29 cellular contexts compared by ENCODE assay signal in genomic region chr7:4045450-4045849, GRCh38.
"Had no signal": no experiment of that assay in that cellular context is flagged by ENCODE, and none has a peak within 500 bp of the region (broad histone marks: within the 10 kb centered on the region; RNA-seq: fewer than 3 reads in every experiment).

No MANE protein-coding gene starts in this region.

- ATAC-seq: activated CD4-positive, alpha-beta T cell treated with anti-CD3 and anti-CD28 coated beads for 36 hours; activated CD8-positive, alpha-beta memory T cell treated with anti-CD3 and anti-CD28 coated beads, Interleukin-2, amount 10 ng/mL, durations not matched to agents 7 days and 5 days; activated CD8-positive, alpha-beta T cell treated with anti-CD3 and anti-CD28 coated beads, Interleukin-2, amount 10 ng/mL, durations not matched to agents 7 days and 5 days; activated naive CD8-positive, alpha-beta T cell treated with anti-CD3 and anti-CD28 coated beads, Interleukin-2, amount 50 U/mL, for 24 hours; body of pancreas; gastroesophageal sphincter had no signal

- H3K9me3 ChIP-seq: adrenal gland, body of pancreas, esophagus squamous epithelium, gastroesophageal sphincter had no signal

- H3K4me1 Mint-ChIP-seq: activated CD4-positive, alpha-beta T cell treated with anti-CD3 and anti-CD28 coated beads for 36 hours; activated CD4-positive, alpha-beta T cell treated with anti-CD3 and anti-CD28 coated beads, Interleukin-2, amount 10 ng/mL, durations not matched to agents 24 days and 14 days; activated CD8-positive, alpha-beta memory T cell treated with anti-CD3 and anti-CD28 coated beads, Interleukin-2, amount 10 ng/mL, durations not matched to agents 7 days and 5 days; activated naive CD4-positive, alpha-beta T cell treated with anti-CD3 and anti-CD28 coated beads, Interleukin-2, amount 50 U/mL, for 24 hours; activated naive CD8-positive, alpha-beta T cell treated with anti-CD3 and anti-CD28 coated beads for 36 hours; activated naive CD8-positive, alpha-beta T cell treated with anti-CD3 and anti-CD28 coated beads, Interleukin-2, amount 50 U/mL, for 24 hours had no signal

- H3K9me3 Mint-ChIP-seq: activated CD4-positive, alpha-beta memory T cell treated with anti-CD3 and anti-CD28 coated beads for 36 hours; activated CD4-positive, alpha-beta T cell treated with anti-CD3 and anti-CD28 coated beads, Interleukin-2, amount 10 ng/mL, durations not matched to agents 24 days and 14 days; activated naive CD4-positive, alpha-beta T cell treated with anti-CD3 and anti-CD28 coated beads for 36 hours; activated naive CD4-positive, alpha-beta T cell treated with anti-CD3 and anti-CD28 coated beads, Interleukin-2, amount 50 U/mL, for 24 hours; activated naive CD8-positive, alpha-beta T cell treated with anti-CD3 and anti-CD28 coated beads for 36 hours; activated naive CD8-positive, alpha-beta T cell treated with anti-CD3 and anti-CD28 coated beads, Interleukin-2, amount 50 U/mL, for 24 hours; activated T-helper 1 cell treated with anti-CD3 and anti-CD28 coated beads, Interleukin-12 subunit alpha, Interleukin-12 subunit beta, Interleukin-2, Interleukin-4 antibody, amounts not matched to agents 30 ng/mL and 10 ng/mL and 1 ng/mL, durations not matched to agents 14 hours and 24 hours and 36 hours; activated T-helper 2 cell treated with anti-CD3 and anti-CD28 coated beads, Interferon-gamma antibody, Interleukin-2, Interleukin-4, amounts not matched to agents 10 μg/mL and 5 μg/mL and 100 μg/mL, durations not matched to agents 14 hours and 24 hours and 36 hours had no signal

- H3K27me3 ChIP-seq: adrenal gland, body of pancreas, gastroesophageal sphincter had no signal

- H3K36me3 Mint-ChIP-seq: activated CD4-positive, alpha-beta memory T cell treated with anti-CD3 and anti-CD28 coated beads for 36 hours; activated CD8-positive, alpha-beta memory T cell treated with anti-CD3 and anti-CD28 coated beads, Interleukin-2, amount 10 ng/mL, durations not matched to agents 7 days and 5 days; activated naive CD4-positive, alpha-beta T cell treated with anti-CD3 and anti-CD28 coated beads, Interleukin-2, amount 50 U/mL, for 24 hours; activated naive CD8-positive, alpha-beta T cell treated with anti-CD3 and anti-CD28 coated beads for 36 hours had no signal

- H3K4me3 ChIP-seq: adrenal gland, body of pancreas, esophagus squamous epithelium, gastroesophageal sphincter had no signal

- H3K4me1 ChIP-seq: adrenal gland, body of pancreas, gastroesophageal sphincter had no signal

- DNase-seq: activated CD4-positive, alpha-beta memory T cell treated with anti-CD3 and anti-CD28 coated beads for 36 hours; activated CD4-positive, alpha-beta T cell treated with anti-CD3 and anti-CD28 coated beads for 36 hours; activated CD4-positive, alpha-beta T cell treated with anti-CD3 and anti-CD28 coated beads, Interleukin-2, amount 10 ng/mL, durations not matched to agents 24 days and 14 days; activated CD4-positive, CD25-positive, alpha-beta regulatory T cell; activated CD4-positive, CD25-positive, alpha-beta regulatory T cell treated with anti-CD3 and anti-CD28 coated beads, Interleukin-2, amount 50 U/mL, for 72 hours; activated CD8-positive, alpha-beta memory T cell treated with anti-CD3 and anti-CD28 coated beads, Interleukin-2, amount 10 ng/mL, durations not matched to agents 7 days and 5 days; activated CD8-positive, alpha-beta memory T cell treated with anti-CD3 and anti-CD28 coated beads, Interleukin-2, amount 50 U/mL, for 4 hours; activated CD8-positive, alpha-beta T cell treated with anti-CD3 and anti-CD28 coated beads, Interleukin-2, amount 10 ng/mL, durations not matched to agents 7 days and 5 days; activated effector memory CD4-positive, alpha-beta T cell treated with anti-CD3 and anti-CD28 coated beads, Interleukin-2, amount 50 U/mL, for 16 hours; activated naive CD4-positive, alpha-beta T cell treated with anti-CD3 and anti-CD28 coated beads for 36 hours; activated naive CD8-positive, alpha-beta T cell treated with anti-CD3 and anti-CD28 coated beads for 36 hours; activated naive CD8-positive, alpha-beta T cell treated with anti-CD3 and anti-CD28 coated beads, Interleukin-2, amount 50 U/mL, for 24 hours; activated T-cell treated with anti-CD3 and anti-CD28 coated beads, Interleukin-2, amount 50 U/mL, for 1 hour; activated T-cell treated with anti-CD3 and anti-CD28 coated beads, Interleukin-2, amount 50 U/mL, for 48 hours; amygdala; body of pancreas; caudate nucleus; cortex of kidney; dermis blood vessel endothelial cell; effector CD8-positive, alpha-beta T cell; esophagus squamous epithelium; foreskin melanocyte; T-helper 2 cell had no signal

- H3K27ac Mint-ChIP-seq: activated CD4-positive, alpha-beta memory T cell treated with anti-CD3 and anti-CD28 coated beads for 36 hours; activated CD4-positive, alpha-beta T cell treated with anti-CD3 and anti-CD28 coated beads for 36 hours; activated CD4-positive, alpha-beta T cell treated with anti-CD3 and anti-CD28 coated beads, Interleukin-2, amount 10 ng/mL, durations not matched to agents 24 days and 14 days; activated CD8-positive, alpha-beta memory T cell treated with anti-CD3 and anti-CD28 coated beads, Interleukin-2, amount 10 ng/mL, durations not matched to agents 7 days and 5 days; activated CD8-positive, alpha-beta T cell treated with anti-CD3 and anti-CD28 coated beads, Interleukin-2, amount 10 ng/mL, durations not matched to agents 7 days and 5 days; activated naive CD4-positive, alpha-beta T cell treated with anti-CD3 and anti-CD28 coated beads for 36 hours; activated naive CD4-positive, alpha-beta T cell treated with anti-CD3 and anti-CD28 coated beads, Interleukin-2, amount 50 U/mL, for 24 hours; activated naive CD8-positive, alpha-beta T cell treated with anti-CD3 and anti-CD28 coated beads for 36 hours; activated naive CD8-positive, alpha-beta T cell treated with anti-CD3 and anti-CD28 coated beads, Interleukin-2, amount 50 U/mL, for 24 hours; activated T-helper 1 cell treated with anti-CD3 and anti-CD28 coated beads, Interleukin-12 subunit alpha, Interleukin-12 subunit beta, Interleukin-2, Interleukin-4 antibody, amounts not matched to agents 30 ng/mL and 10 ng/mL and 1 ng/mL, durations not matched to agents 14 hours and 24 hours and 36 hours; activated T-helper 2 cell treated with anti-CD3 and anti-CD28 coated beads, Interferon-gamma antibody, Interleukin-2, Interleukin-4, amounts not matched to agents 10 μg/mL and 5 μg/mL and 100 μg/mL, durations not matched to agents 14 hours and 24 hours and 36 hours had no signal

- H3K27ac ChIP-seq: adrenal gland, body of pancreas, epithelial cell of prostate, esophagus squamous epithelium, gastroesophageal sphincter had no signal

- H3K27me3 Mint-ChIP-seq: activated CD4-positive, alpha-beta T cell treated with anti-CD3 and anti-CD28 coated beads for 36 hours; activated CD4-positive, alpha-beta T cell treated with anti-CD3 and anti-CD28 coated beads, Interleukin-2, amount 10 ng/mL, durations not matched to agents 24 days and 14 days; activated CD8-positive, alpha-beta memory T cell treated with anti-CD3 and anti-CD28 coated beads, Interleukin-2, amount 10 ng/mL, durations not matched to agents 7 days and 5 days; activated naive CD8-positive, alpha-beta T cell treated with anti-CD3 and anti-CD28 coated beads for 36 hours; activated naive CD8-positive, alpha-beta T cell treated with anti-CD3 and anti-CD28 coated beads, Interleukin-2, amount 50 U/mL, for 24 hours had no signal

- H3K4me3 Mint-ChIP-seq: activated CD4-positive, alpha-beta memory T cell treated with anti-CD3 and anti-CD28 coated beads for 36 hours; activated CD4-positive, alpha-beta T cell treated with anti-CD3 and anti-CD28 coated beads for 36 hours; activated CD4-positive, alpha-beta T cell treated with anti-CD3 and anti-CD28 coated beads, Interleukin-2, amount 10 ng/mL, durations not matched to agents 24 days and 14 days; activated CD8-positive, alpha-beta memory T cell treated with anti-CD3 and anti-CD28 coated beads, Interleukin-2, amount 10 ng/mL, durations not matched to agents 7 days and 5 days; activated CD8-positive, alpha-beta T cell treated with anti-CD3 and anti-CD28 coated beads, Interleukin-2, amount 10 ng/mL, durations not matched to agents 7 days and 5 days; activated naive CD4-positive, alpha-beta T cell treated with anti-CD3 and anti-CD28 coated beads for 36 hours; activated naive CD4-positive, alpha-beta T cell treated with anti-CD3 and anti-CD28 coated beads, Interleukin-2, amount 50 U/mL, for 24 hours; activated naive CD8-positive, alpha-beta T cell treated with anti-CD3 and anti-CD28 coated beads for 36 hours; activated naive CD8-positive, alpha-beta T cell treated with anti-CD3 and anti-CD28 coated beads, Interleukin-2, amount 50 U/mL, for 24 hours; activated T-helper 1 cell treated with anti-CD3 and anti-CD28 coated beads, Interleukin-12 subunit alpha, Interleukin-12 subunit beta, Interleukin-2, Interleukin-4 antibody, amounts not matched to agents 30 ng/mL and 10 ng/mL and 1 ng/mL, durations not matched to agents 14 hours and 24 hours and 36 hours had no signal

- H3K36me3 ChIP-seq: adrenal gland, esophagus squamous epithelium, gastroesophageal sphincter had no signal
